20 cellular contexts compared by ENCODE assay signal in the genomic region with DNA sequence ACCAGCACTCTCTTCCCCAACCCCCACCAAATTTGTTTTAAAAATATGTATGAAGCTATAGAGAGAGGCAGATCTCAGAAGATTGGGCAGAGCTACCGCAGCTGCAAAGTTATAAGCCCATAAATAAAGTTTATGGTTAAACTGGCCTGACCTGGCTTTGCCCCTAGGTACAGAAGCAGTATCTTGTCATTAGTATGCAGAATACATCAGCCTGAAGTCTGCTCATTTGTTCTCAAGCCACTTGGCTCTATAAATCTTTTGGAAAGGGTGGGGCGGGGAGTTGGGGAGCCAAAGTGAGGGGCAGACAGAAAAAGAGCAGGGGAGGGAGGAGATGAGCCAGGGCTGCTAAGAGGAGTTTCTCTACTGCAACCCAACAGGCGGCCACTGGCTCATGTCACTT.
DNase-seq lines count a peak whose midpoint lies in the region; FAIRE-seq and TF ChIP-seq lines count a peak whose summit lies in the region.
"Had no signal": no experiment of that assay in that cellular context is flagged by ENCODE, and none has a peak within 500 bp of the region (broad histone marks: within the 10 kb centered on the region; RNA-seq: fewer than 3 reads in every experiment).

No MANE protein-coding gene starts in this region.

- H3K27me3 ChIP-seq in SK-N-SH (ENCODE audit: insufficient read depth) = no peaks in the 10 kb centered on the region; the same call in 1 of the 2 replicates
- H3K27me3 ChIP-seq in tibial nerve = no peaks in the 10 kb centered on the region

- no peak overlapping the region for H3K4me2 ChIP-seq in SK-N-SH

- POLR2A ChIA-PET in SK-N-SH (lab: Yijun Ruan, JAX) = no interaction called here

- no peaks in the 10 kb centered on the region for H3K79me2 ChIP-seq in SK-N-SH (ENCODE audit: insufficient read depth)

- no peak overlapping the region for H2AFZ ChIP-seq in SK-N-SH (ENCODE audit: low read depth)

- H3F3A ChIP-seq in SK-N-SH (replicated peaks; ENCODE audit: insufficient read depth) = no peaks in the 10 kb centered on the region

- TF ChIP-seq RAD21 in SK-N-SH (IDR thresholded peaks at IDR 0.05; ENCODE audit: low read length) = no peak

- peaks cover 3% of the 10 kb centered on the region for H3K9me3 Mint-ChIP-seq in nephron progenitor cell

- peaks cover 56% of the 10 kb centered on the region for H3K4me1 Mint-ChIP-seq in nephron progenitor cell
- H3K4me1 Mint-ChIP-seq: CD14-positive monocyte, T-cell had no signal

- peaks cover 14% of the 10 kb centered on the region for H3K27me3 Mint-ChIP-seq in nephron progenitor cell (ENCODE audit: low read depth, poor library complexity)

- H3K27ac ChIP-seq in C4-2B (0 out of 2 replicates have a peak overlapping the region, but pooled peaks have one; percentile 20), SK-N-SH (ENCODE audit: low read depth in 2 of 2, low read length in 1 of 2) (no peak overlapping the region), tibial nerve (no peak overlapping the region)
- H3K27ac ChIP-seq: HL-60 had no signal

- TF ChIP-seq EP300 in SK-N-SH (IDR thresholded peaks at IDR 0.05; ENCODE audit: borderline replicate concordance in 1 of 2, low read depth in 1 of 2, low read length in 1 of 2) (no peak), tibial nerve (IDR thresholded peaks at IDR 0.05) (no peak)

- peak; percentile 86 for DNase-seq in LNCaP clone FGC (ENCODE audit: low read depth)
- DNase-seq in globus pallidus (ENCODE audit: low spot score) = peak; percentile 20
- DNase-seq in nephron progenitor cell = peak; percentile 48
- DNase-seq in SK-N-SH = no peak
- DNase-seq in tibial nerve (ENCODE audit: low spot score in 2 of 2) = no peak
- DNase-seq in GM19239 (ENCODE audit: insufficient read length, low spot score) = no peak
- DNase-seq: 8988T, AML-193, GDM1, KG1, NCI-H1417, NCI-H187, NCI-H2107, NCI-H446 treated with DMSO at 0.1 percent for 48 hours, T-cell had no signal

- H4K20me1 ChIP-seq in SK-N-SH (ENCODE audit: insufficient read depth) = no peaks in the 10 kb centered on the region

- H3K36me3 ChIP-seq in SK-N-SH (replicated peaks in 1 of 2; ENCODE audit: control insufficient read depth in 1 of 2, insufficient read depth in 2 of 2, low read length in 1 of 2) = no peaks in the 10 kb centered on the region
- no peaks in the 10 kb centered on the region for H3K36me3 ChIP-seq in tibial nerve

- CTCF ChIA-PET in SK-N-SH (lab: Yijun Ruan, JAX) = no interaction called here

- H3K27ac Mint-ChIP-seq in nephron progenitor cell = no peak overlapping the region
- H3K27ac Mint-ChIP-seq: CD14-positive monocyte, T-cell had no signal

- no peaks in the 10 kb centered on the region for H3K36me3 Mint-ChIP-seq in nephron progenitor cell (ENCODE audit: low read depth)
- H3K36me3 Mint-ChIP-seq: CD14-positive monocyte, T-cell had no signal

- H3K4me3 ChIP-seq in LNCaP clone FGC (ENCODE audit: low read depth, low read length) = no peak overlapping the region
- H3K4me3 ChIP-seq in SK-N-SH (ENCODE audit: low read depth in 2 of 2, low read length in 1 of 2) = no peak overlapping the region
- no peak overlapping the region for H3K4me3 ChIP-seq in tibial nerve

- no peak for TF ChIP-seq POLR2A in tibial nerve (IDR thresholded peaks at IDR 0.05)

- H3K9me3 ChIP-seq in SK-N-SH (no peaks in the 10 kb centered on the region), tibial nerve (peaks cover 0 to 6% (median 2%) of the 10 kb centered on the region in 4 donors)

- TF ChIP-seq CTCF in C4-2B (conservative IDR thresholded peaks at IDR 0.05) = no peak
- no peak for TF ChIP-seq CTCF in LNCaP clone FGC (IDR thresholded peaks at IDR 0.05; ENCODE audit: control insufficient read depth, extremely low read depth, insufficient read depth)
- no peak for TF ChIP-seq CTCF in nephron progenitor cell (IDR thresholded peaks at IDR 0.05)
- no peak for TF ChIP-seq CTCF in SK-N-SH (IDR thresholded peaks at IDR 0.05)
- no peak for TF ChIP-seq CTCF in tibial nerve (IDR thresholded peaks at IDR 0.05)

- H3K9me2 ChIP-seq in SK-N-SH = no peaks in the 10 kb centered on the region

- H3K9ac ChIP-seq in SK-N-SH = no peak overlapping the region

- H3K4me3 Mint-ChIP-seq in nephron progenitor cell = peak overlapping the region; percentile 43
- H3K4me3 Mint-ChIP-seq: CD14-positive monocyte, T-cell had no signal

- 75% methylated on average over 3 of the region's 3 CpGs for WGBS in SK-N-SH (ENCODE audit: low lambda C conversion rate)
- 54 to 66% methylated on average over 3 of the region's 3 CpGs for whole genome bisulfite sequencing in tibial nerve, 2 donors

- FAIRE-seq in GM19239 (lab: Jason Lieb, UNC) = no peak
- FAIRE-seq: GM18507, HTR-8/SVneo had no signal

- H3K4me1 ChIP-seq in SK-N-SH (ENCODE audit: control insufficient read depth in 1 of 2, insufficient read depth in 2 of 2, low read depth in 1 of 2, low read length in 1 of 2) = no peaks in the 10 kb centered on the region; a peak in 1 of 4 replicates
- H3K4me1 ChIP-seq in tibial nerve = no peaks in the 10 kb centered on the region

TF ChIP-seq in SK-N-SH, 30 proteins besides CTCF, POLR2A, EP300 and RAD21:
- TF ChIP-seq EZH2phosphoT487 (IDR thresholded peaks at IDR 0.05; ENCODE audit: borderline replicate concordance, low read depth) (no peak), MEF2A (IDR thresholded peaks at IDR 0.05; ENCODE audit: borderline replicate concordance, low read depth) (no peak), TAF1 (IDR thresholded peaks at IDR 0.05; ENCODE audit: borderline replicate concordance, low read depth, low read length) (no peak), GABPA (IDR thresholded peaks at IDR 0.05; ENCODE audit: low read depth) (no peak), RFX5 (IDR thresholded peaks at IDR 0.05; ENCODE audit: low read length) (no peak), RXRA (IDR thresholded peaks at IDR 0.05; ENCODE audit: borderline replicate concordance, low read depth) (no peak), CHD2 (IDR thresholded peaks at IDR 0.05; ENCODE audit: low read length, partially characterized antibody) (no peak), RCOR1 (IDR thresholded peaks at IDR 0.05; ENCODE audit: low read length) (no peak), ELF1 (IDR thresholded peaks at IDR 0.05) (no peak), SMC3 (IDR thresholded peaks at IDR 0.05; ENCODE audit: low read depth, low read length) (no peak), FOXM1 (IDR thresholded peaks at IDR 0.05; ENCODE audit: low read depth) (no peak)

Comparison
In these comparisons a context has a peak if more than half of its experiments do, and no peak if none do; other contexts are left out.
1. DNase-seq: peak in LNCaP clone FGC (single experiment), globus pallidus (single experiment) and nephron progenitor cell (single experiment); none in SK-N-SH (single experiment), tibial nerve (0 of 2) and GM19239 (single experiment).